In the genomic region with DNA sequence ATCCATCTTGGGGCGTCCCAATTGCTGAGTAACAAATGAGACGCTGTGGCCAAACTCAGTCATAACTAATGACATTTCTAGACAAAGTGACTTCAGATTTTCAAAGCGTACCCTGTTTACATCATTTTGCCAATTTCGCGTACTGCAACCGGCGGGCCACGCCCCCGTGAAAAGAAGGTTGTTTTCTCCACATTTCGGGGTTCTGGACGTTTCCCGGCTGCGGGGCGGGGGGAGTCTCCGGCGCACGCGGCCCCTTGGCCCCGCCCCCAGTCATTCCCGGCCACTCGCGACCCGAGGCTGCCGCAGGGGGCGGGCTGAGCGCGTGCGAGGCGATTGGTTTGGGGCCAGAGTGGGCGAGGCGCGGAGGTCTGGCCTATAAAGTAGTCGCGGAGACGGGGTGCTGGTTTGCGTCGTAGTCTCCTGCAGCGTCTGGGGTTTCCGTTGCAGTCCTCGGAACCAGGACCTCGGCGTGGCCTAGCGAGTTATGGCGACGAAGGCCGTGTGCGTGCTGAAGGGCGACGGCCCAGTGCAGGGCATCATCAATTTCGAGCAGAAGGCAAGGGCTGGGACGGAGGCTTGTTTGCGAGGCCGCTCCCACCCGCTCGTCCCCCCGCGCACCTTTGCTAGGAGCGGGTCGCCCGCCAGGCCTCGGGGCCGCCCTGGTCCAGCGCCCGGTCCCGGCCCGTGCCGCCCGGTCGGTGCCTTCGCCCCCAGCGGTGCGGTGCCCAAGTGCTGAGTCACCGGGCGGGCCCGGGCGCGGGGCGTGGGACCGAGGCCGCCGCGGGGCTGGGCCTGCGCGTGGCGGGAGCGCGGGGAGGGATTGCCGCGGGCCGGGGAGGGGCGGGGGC, we compare ENCODE assay signal across 8 cellular contexts. TPM values are rescaled to one million over a fixed set of nuclear protein-coding genes. Genes with fewer than 3 reads are reported as not detected.
DNase-seq lines count a peak whose midpoint lies in the region; ATAC-seq and TF ChIP-seq lines count a peak whose summit lies in the region.

Gene SOD1, plus strand, starts transcription at position 408 of the 848 bp plus-strand sequence. Its CDS starts 77 bp downstream, at position 485.

- no peak for TF ChIP-seq CTCF in coronary artery (IDR thresholded peaks at IDR 0.05)

- peaks cover 39% of the 10 kb centered on the region for H3K36me3 Mint-ChIP-seq in activated CD4-positive, alpha-beta T cell treated with anti-CD3 and anti-CD28 coated beads, Interleukin-2, amount 10 ng/mL, durations not matched to agents 24 days and 14 days (ENCODE audit: low read depth)

- H3K27ac ChIP-seq in coronary artery, result peak within 1 kb of the TSS; percentile 89 to 98

- H3K27me3 Mint-ChIP-seq in activated CD4-positive, alpha-beta T cell treated with anti-CD3 and anti-CD28 coated beads, Interleukin-2, amount 10 ng/mL, durations not matched to agents 24 days and 14 days, result no peaks in the 10 kb centered on the region

- ATAC-seq in GM19351 (IDR thresholded peaks at IDR 0.05; ENCODE audit: unreplicated experiment) (peak; percentile 92), HG03520 (IDR thresholded peaks at IDR 0.05; ENCODE audit: unreplicated experiment) (peak; percentile 93), left colon (peak; percentile 84)

- H3K27ac Mint-ChIP-seq in activated CD4-positive, alpha-beta T cell treated with anti-CD3 and anti-CD28 coated beads, Interleukin-2, amount 10 ng/mL, durations not matched to agents 24 days and 14 days, result peak within 1 kb of the TSS; percentile 100

- H3K4me3 Mint-ChIP-seq in activated CD4-positive, alpha-beta T cell treated with anti-CD3 and anti-CD28 coated beads, Interleukin-2, amount 10 ng/mL, durations not matched to agents 24 days and 14 days, result peak within 1 kb of the TSS; percentile 96

- peaks cover 3% of the 10 kb centered on the region for H3K9me3 Mint-ChIP-seq in activated CD4-positive, alpha-beta T cell treated with anti-CD3 and anti-CD28 coated beads, Interleukin-2, amount 10 ng/mL, durations not matched to agents 24 days and 14 days

- intact Hi-C loops in activated CD4-positive, alpha-beta T cell treated with anti-CD3 and anti-CD28 coated beads, Interleukin-2, amount 10 ng/mL, durations not matched to agents 24 days and 14 days (cut with micrococcal nuclease), result loop anchor here (1.0 to 10.0 kb wide), 7 partner anchors 73 to 941 kb away; partner anchors contain the start of genes KRTAP21-3, MIS18A, SCAF4 and TIAM1
- intact Hi-C loops in left colon (cut with DNase I, micrococcal nuclease), result no loop called here

- peak within 1 kb of the TSS; percentile 94 for H3K4me3 ChIP-seq in coronary artery

- peaks cover 64% of the 10 kb centered on the region for H3K4me1 Mint-ChIP-seq in activated CD4-positive, alpha-beta T cell treated with anti-CD3 and anti-CD28 coated beads, Interleukin-2, amount 10 ng/mL, durations not matched to agents 24 days and 14 days

- DNase-seq in C1 segment of cervical spinal cord (lab: John Stamatoyannopoulos, UW) (peak; percentile 67 to 96 (median 92)), NCI-H526 treated with DMSO at 0.1 percent for 48 hours (lab: John Stamatoyannopoulos, UW) (peak; percentile 88), coronary artery (ENCODE audit: low spot score) (peak; percentile 95), left colon (peak; percentile 96 to 97)
- peak; percentile 99 for DNase-seq in activated CD4-positive, alpha-beta T cell treated with anti-CD3 and anti-CD28 coated beads, Interleukin-2, amount 10 ng/mL, durations not matched to agents 24 days and 14 days
- peak; percentile 94 to 95 for DNase-seq in stimulated activated CD4-positive, alpha-beta T cell treated with anti-CD3 and anti-CD28 coated beads, Interleukin-1b, Interleukin-23, amount 100 ng/mL, for 4 hours (ENCODE audit: low read depth in 2 of 2)

RNA-seq across cellular contexts. Expression of gene SOD1, which starts in this region (rescaled TPM):
- 336 and 342 TPM in 2 replicates for total RNA-seq in activated CD4-positive, alpha-beta T cell treated with anti-CD3 and anti-CD28 coated beads, Interleukin-2, amount 10 ng/mL, durations not matched to agents 24 days and 14 days
- 100 to 1,000 TPM; 274 to 339 TPM for total RNA-seq in left colon

Comparison
In these comparisons a context has a peak if more than half of its experiments do, and no peak if none do; other contexts are left out.
1. Peak in every context shown above with its lines: DNase-seq, ATAC-seq, H3K4me3 ChIP-seq and H3K27ac ChIP-seq.